ENCODE assay signal across 12 cellular contexts in the genomic region with DNA sequence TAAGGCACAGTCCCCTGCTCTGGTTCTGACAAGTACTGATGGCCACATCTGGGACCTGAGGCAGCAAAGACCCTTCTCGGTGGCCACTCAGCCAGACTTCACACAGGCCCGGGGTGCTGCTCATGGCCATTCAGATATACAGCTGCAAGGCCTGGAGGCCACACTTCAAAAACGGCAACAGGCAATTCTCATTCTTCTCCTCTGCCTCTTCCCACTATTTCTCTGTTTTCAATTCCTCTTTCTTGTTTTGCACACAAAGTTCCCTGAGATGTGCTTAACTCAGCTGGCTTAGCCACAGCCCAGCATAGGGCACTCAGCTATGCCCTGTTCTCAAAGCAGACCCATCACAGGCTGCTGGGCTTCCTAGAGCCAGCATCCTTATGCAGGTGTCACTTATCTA. TPM values are rescaled to one million over a fixed set of nuclear protein-coding genes. Genes with fewer than 3 reads are reported as not detected.
DNase-seq lines count a peak whose midpoint lies in the region; ATAC-seq and TF ChIP-seq lines count a peak whose summit lies in the region.
"Had no signal": no experiment of that assay in that cellular context is flagged by ENCODE, and none has a peak within 500 bp of the region (broad histone marks: within the 10 kb centered on the region; RNA-seq: fewer than 3 reads in every experiment).

No MANE protein-coding gene starts in this region.

- TF ChIP-seq CTCF in sigmoid colon (IDR thresholded peaks at IDR 0.05), result no peak

- TF ChIP-seq POLR2A in sigmoid colon (IDR thresholded peaks at IDR 0.05), result no peak

- no peak overlapping the region for H3K4me3 Mint-ChIP-seq in T-cell
- H3K4me3 Mint-ChIP-seq: T-helper 17 cell had no signal

- no peaks in the 10 kb centered on the region for H3K27me3 ChIP-seq in sigmoid colon
- H3K27me3 ChIP-seq: gastrocnemius medialis had no signal

- no peak overlapping the region for H3K4me3 ChIP-seq in sigmoid colon
- H3K4me3 ChIP-seq: gastrocnemius medialis, skin epidermis had no signal

- CTCF ChIA-PET in T-cell (lab: Charles Lee), result interaction anchor here in 1 of 2 donors (0.7 kb wide), 1 partner anchor 51 kb away, joined by 6 read pairs; no protein-coding TSS in a partner anchor

- 83 to 89% methylated on average over 3 of the region's 3 CpGs for WGBS in sigmoid colon, 2 donors

- H3K9me3 Mint-ChIP-seq in T-cell, result no peaks in the 10 kb centered on the region

- H3K4me1 Mint-ChIP-seq in T-cell, result peaks cover under 1 to 14% (median 4%) of the 10 kb centered on the region in 3 donors

- H3K4me1 ChIP-seq in sigmoid colon, result peaks cover 0 to 13% (median 9%) of the 10 kb centered on the region in 4 donors

- H3K27me3 Mint-ChIP-seq in T-cell, result no peaks in the 10 kb centered on the region
- H3K27me3 Mint-ChIP-seq: T-helper 17 cell had no signal

- DNase-seq in NOMO-1 treated with DMSO at 0.1 percent for 48 hours (lab: John Stamatoyannopoulos, UW; ENCODE audit: unreplicated experiment) (peak; percentile 47), sigmoid colon (peak; percentile 62), NK-92 (lab: John Stamatoyannopoulos, UW; ENCODE audit: unreplicated experiment) (no peak), NCI-H2227 treated with DMSO at 0.1 percent for 48 hours (lab: John Stamatoyannopoulos, UW) (no peak), T-cell (no peak), OCI-M2 (lab: John Stamatoyannopoulos, UW; ENCODE audit: unreplicated experiment) (no peak)
- DNase-seq: DMS53, gastrocnemius medialis, T-helper 17 cell had no signal

- POLR2A ChIA-PET in T-cell (lab: Charles Lee), result no interaction called here

- intact Hi-C loops in sigmoid colon (cut with DNase I), result no loop called here

- no peak overlapping the region for H3K27ac Mint-ChIP-seq in T-cell
- H3K27ac Mint-ChIP-seq: T-helper 17 cell had no signal

- TF ChIP-seq EP300 in sigmoid colon (IDR thresholded peaks at IDR 0.05), result no peak

- ATAC-seq in GM18907 (IDR thresholded peaks at IDR 0.05; ENCODE audit: unreplicated experiment) (peak; percentile 59), HG02763 (IDR thresholded peaks at IDR 0.05; ENCODE audit: unreplicated experiment) (peak; percentile 68), T-cell (replicated peaks in 1 of 4) (no peak)
- ATAC-seq: T-helper 17 cell had no signal

- H3K27ac ChIP-seq in sigmoid colon, result peak overlapping the region in 2 of 4 donors; percentile 20 to 45

- H3K36me3 ChIP-seq in sigmoid colon, result no peaks in the 10 kb centered on the region
- H3K36me3 ChIP-seq: gastrocnemius medialis had no signal

- peaks cover 21% of the 10 kb centered on the region for H3K36me3 Mint-ChIP-seq in T-cell

- no peaks in the 10 kb centered on the region for H3K9me3 ChIP-seq in sigmoid colon
- H3K9me3 ChIP-seq: gastrocnemius medialis had no signal

RNA-seq across cellular contexts. Expression of gene PTPN18, which starts 29.9 kb away (rescaled TPM):
- total RNA-seq in sigmoid colon (10 to 100 TPM; 30.0 to 39.2 (median 37.4) TPM), T-cell (10 to 100 TPM; 42.3 to 67.6 (median 58.2) TPM)
- polyA plus RNA-seq in sigmoid colon, result 100 to 1,000 TPM in 1 of 3 donors, 10 to 100 TPM in 2; 49.7 to 113 (median 55.3) TPM

RNA-seq across cellular contexts. Expression of gene IMP4, which starts 43.0 kb away (rescaled TPM):
- total RNA-seq in sigmoid colon (100 to 1,000 TPM in 1 of 4 donors, 10 to 100 TPM in 3; 71.2 to 130 (median 81.2) TPM), T-cell (10 to 100 TPM; 70.7 to 93.7 (median 86.9) TPM)
- polyA plus RNA-seq in sigmoid colon, result 10 to 100 TPM; 48.0 to 85.0 (median 51.3) TPM

Comparison
In these comparisons a context has a peak if more than half of its experiments do, and no peak if none do; other contexts are left out.
1. ATAC-seq: peak in GM18907 (single experiment) and HG02763 (single experiment); none in T-cell (0 of 4).
2. DNase-seq: peak in NOMO-1 treated with DMSO at 0.1 percent for 48 hours (single experiment) and sigmoid colon (single experiment); none in NK-92 (single experiment), NCI-H2227 treated with DMSO at 0.1 percent for 48 hours (single experiment), T-cell (0 of 34) and OCI-M2 (single experiment).